Comparison of ENCODE assay signal across 30 cellular contexts in genomic region chr6:168109171-168109570, GRCh38. TPM values are rescaled to one million over a fixed set of nuclear protein-coding genes. Genes with fewer than 3 reads are reported as not detected.
"Had no signal": no experiment of that assay in that cellular context is flagged by ENCODE, and none has a peak within 500 bp of the region (broad histone marks: within the 10 kb centered on the region; RNA-seq: fewer than 3 reads in every experiment).

No MANE protein-coding gene starts in this region.

- H3K9me3 ChIP-seq: ascending aorta, body of pancreas had no signal

- H3K9me3 Mint-ChIP-seq: activated CD4-positive, alpha-beta memory T cell treated with anti-CD3 and anti-CD28 coated beads for 36 hours; activated CD4-positive, alpha-beta T cell treated with anti-CD3 and anti-CD28 coated beads, Interleukin-2, amount 10 ng/mL, durations not matched to agents 7 days and 5 days; activated naive CD4-positive, alpha-beta T cell treated with anti-CD3 and anti-CD28 coated beads, Interleukin-2, amount 50 U/mL, for 72 hours; activated naive CD8-positive, alpha-beta T cell treated with anti-CD3 and anti-CD28 coated beads, Interleukin-2, amount 50 U/mL, for 24 hours; central memory CD8-positive, alpha-beta T cell; T-cell had no signal

- H3K4me3 Mint-ChIP-seq: activated CD4-positive, alpha-beta memory T cell treated with anti-CD3 and anti-CD28 coated beads for 36 hours; activated CD4-positive, alpha-beta T cell treated with anti-CD3 and anti-CD28 coated beads, Interleukin-2, amount 10 ng/mL, durations not matched to agents 7 days and 5 days; activated naive CD8-positive, alpha-beta T cell treated with anti-CD3 and anti-CD28 coated beads, Interleukin-2, amount 50 U/mL, for 24 hours; central memory CD8-positive, alpha-beta T cell; T-cell had no signal

- DNase-seq: activated CD4-positive, alpha-beta memory T cell treated with anti-CD3 and anti-CD28 coated beads for 36 hours; activated CD4-positive, alpha-beta T cell treated with anti-CD3 and anti-CD28 coated beads, Interleukin-2, amount 10 ng/mL, durations not matched to agents 7 days and 5 days; activated CD4-positive, CD25-positive, alpha-beta regulatory T cell; activated naive CD8-positive, alpha-beta T cell treated with anti-CD3 and anti-CD28 coated beads, Interleukin-2, amount 50 U/mL, for 24 hours; activated T-cell treated with anti-CD3 and anti-CD28 coated beads for 4 hours; activated T-cell treated with anti-CD3 and anti-CD28 coated beads, Interleukin-2, amount 50 U/mL, for 48 hours; amniotic stem cell; body of pancreas; IMR-90; Kasumi-1; KBM-7; NCI-H1048; NCI-H2029 treated with DMSO at 0.1 percent for 48 hours; NCI-H345; NCI-H510A; NCI-H526 treated with DMSO at 0.1 percent for 48 hours; NCI-H82; T-cell; T-helper 2 cell; T1000 had no signal

- H3K27me3 ChIP-seq: ascending aorta, body of pancreas had no signal

- H3K36me3 ChIP-seq: ascending aorta had no signal

- FAIRE-seq: TTC549 had no signal

- ATAC-seq: activated naive CD4-positive, alpha-beta T cell treated with anti-CD3 and anti-CD28 coated beads, Interleukin-2, amount 50 U/mL, for 72 hours; activated naive CD8-positive, alpha-beta T cell treated with anti-CD3 and anti-CD28 coated beads, Interleukin-2, amount 50 U/mL, for 24 hours; body of pancreas; Right ventricle myocardium inferior; T-cell had no signal

- H3K4me1 ChIP-seq: ascending aorta had no signal

- H3K27ac Mint-ChIP-seq: activated CD4-positive, alpha-beta memory T cell treated with anti-CD3 and anti-CD28 coated beads for 36 hours; activated CD4-positive, alpha-beta T cell treated with anti-CD3 and anti-CD28 coated beads, Interleukin-2, amount 10 ng/mL, durations not matched to agents 7 days and 5 days; activated naive CD4-positive, alpha-beta T cell treated with anti-CD3 and anti-CD28 coated beads, Interleukin-2, amount 50 U/mL, for 72 hours; activated naive CD8-positive, alpha-beta T cell treated with anti-CD3 and anti-CD28 coated beads, Interleukin-2, amount 50 U/mL, for 24 hours; T-cell had no signal

- H3K36me3 Mint-ChIP-seq: activated CD4-positive, alpha-beta memory T cell treated with anti-CD3 and anti-CD28 coated beads for 36 hours; activated naive CD4-positive, alpha-beta T cell treated with anti-CD3 and anti-CD28 coated beads, Interleukin-2, amount 50 U/mL, for 72 hours; T-cell had no signal

- H3K4me1 Mint-ChIP-seq: activated CD4-positive, alpha-beta T cell treated with anti-CD3 and anti-CD28 coated beads, Interleukin-2, amount 10 ng/mL, durations not matched to agents 7 days and 5 days; activated naive CD8-positive, alpha-beta T cell treated with anti-CD3 and anti-CD28 coated beads, Interleukin-2, amount 50 U/mL, for 24 hours; central memory CD8-positive, alpha-beta T cell; T-cell had no signal

- H3K4me3 ChIP-seq: ascending aorta, body of pancreas, SK-N-MC had no signal

- H3K27ac ChIP-seq: ascending aorta, body of pancreas, SK-N-MC, VCaP had no signal

RNA-seq across cellular contexts. Expression of gene FRMD1, which starts 30.2 kb away (rescaled TPM):
- total RNA-seq: activated CD4-positive, alpha-beta memory T cell treated with anti-CD3 and anti-CD28 coated beads for 36 hours; activated CD4-positive, alpha-beta T cell treated with anti-CD3 and anti-CD28 coated beads, Interleukin-2, amount 10 ng/mL, durations not matched to agents 7 days and 5 days; activated CD8-positive, alpha-beta memory T cell treated with anti-CD3 and anti-CD28 coated beads for 36 hours; activated naive CD4-positive, alpha-beta T cell treated with anti-CD3 and anti-CD28 coated beads, Interleukin-2, amount 50 U/mL, for 72 hours; ascending aorta; body of pancreas; IMR-90; OCI-LY7; RPMI7951; T-cell had no signal
- polyA plus RNA-seq: IMR-90 had no signal
